In the genomic region with DNA sequence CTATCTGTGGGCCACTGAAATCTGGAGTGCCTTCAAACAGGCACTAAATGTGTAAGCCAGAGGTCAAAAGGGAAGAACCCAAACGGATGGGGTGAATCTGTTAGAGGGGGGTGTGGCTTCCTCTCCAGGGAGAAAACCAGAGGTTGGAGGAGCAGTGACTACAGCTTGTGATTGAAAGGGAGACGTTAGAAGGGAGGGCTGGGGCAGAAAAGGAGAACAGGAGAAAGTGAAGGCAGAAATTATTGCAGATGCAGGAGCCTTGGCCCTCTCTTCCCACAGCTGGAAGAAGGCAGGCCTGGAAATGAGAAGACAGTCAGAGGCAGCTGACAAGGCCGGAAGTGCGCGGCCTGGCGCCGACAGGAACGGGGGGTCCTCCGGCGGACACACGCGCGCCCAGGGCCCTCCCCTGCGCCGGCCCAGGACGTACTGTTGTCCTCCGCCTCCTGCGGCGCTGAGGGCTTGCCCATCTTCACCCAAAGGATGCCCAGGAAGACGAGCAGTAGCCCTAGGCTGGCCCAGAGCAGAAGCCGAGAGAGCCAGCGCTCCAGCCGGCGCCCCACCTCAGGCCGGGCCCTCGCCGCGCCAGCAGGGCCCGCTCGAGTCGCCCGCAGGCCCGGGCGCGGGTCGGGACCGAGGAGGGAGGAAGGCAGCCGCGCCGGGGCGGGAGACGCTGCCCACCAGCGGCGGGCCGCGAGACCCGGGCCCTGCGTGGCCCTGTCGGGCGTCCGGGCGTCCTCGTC, we compare ENCODE assay signal across 1 cellular context.
A peak's percentile ranks its signal among the peaks of the same experiment; 100 is the strongest.
TF ChIP-seq lines count a peak whose summit lies in the region.

No MANE protein-coding gene starts in this region.

TF ChIP-seq in K562, 482 proteins besides CTCF, POLR2A, EP300 and RAD21 (continued from another document and continues in another):
- TF ChIP-seq, protein P1, sequence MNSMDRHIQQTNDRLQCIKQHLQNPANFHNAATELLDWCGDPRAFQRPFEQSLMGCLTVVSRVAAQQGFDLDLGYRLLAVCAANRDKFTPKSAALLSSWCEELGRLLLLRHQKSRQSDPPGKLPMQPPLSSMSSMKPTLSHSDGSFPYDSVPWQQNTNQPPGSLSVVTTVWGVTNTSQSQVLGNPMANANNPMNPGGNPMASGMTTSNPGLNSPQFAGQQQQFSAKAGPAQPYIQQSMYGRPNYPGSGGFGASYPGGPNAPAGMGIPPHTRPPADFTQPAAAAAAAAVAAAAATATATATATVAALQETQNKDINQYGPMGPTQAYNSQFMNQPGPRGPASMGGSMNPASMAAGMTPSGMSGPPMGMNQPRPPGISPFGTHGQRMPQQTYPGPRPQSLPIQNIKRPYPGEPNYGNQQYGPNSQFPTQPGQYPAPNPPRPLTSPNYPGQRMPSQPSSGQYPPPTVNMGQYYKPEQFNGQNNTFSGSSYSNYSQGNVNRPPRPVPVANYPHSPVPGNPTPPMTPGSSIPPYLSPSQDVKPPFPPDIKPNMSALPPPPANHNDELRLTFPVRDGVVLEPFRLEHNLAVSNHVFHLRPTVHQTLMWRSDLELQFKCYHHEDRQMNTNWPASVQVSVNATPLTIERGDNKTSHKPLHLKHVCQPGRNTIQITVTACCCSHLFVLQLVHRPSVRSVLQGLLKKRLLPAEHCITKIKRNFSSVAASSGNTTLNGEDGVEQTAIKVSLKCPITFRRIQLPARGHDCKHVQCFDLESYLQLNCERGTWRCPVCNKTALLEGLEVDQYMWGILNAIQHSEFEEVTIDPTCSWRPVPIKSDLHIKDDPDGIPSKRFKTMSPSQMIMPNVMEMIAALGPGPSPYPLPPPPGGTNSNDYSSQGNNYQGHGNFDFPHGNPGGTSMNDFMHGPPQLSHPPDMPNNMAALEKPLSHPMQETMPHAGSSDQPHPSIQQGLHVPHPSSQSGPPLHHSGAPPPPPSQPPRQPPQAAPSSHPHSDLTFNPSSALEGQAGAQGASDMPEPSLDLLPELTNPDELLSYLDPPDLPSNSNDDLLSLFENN (IDR thresholded peaks at IDR 0.05; ENCODE audit: low read depth in 2 of 2, low read length in 2 of 2): no peak
- 0 out of 2 replicates have a peak, but pooled peaks have one; percentile 5 for TF ChIP-seq ZNF431 (CRISPR knock-in tag; IDR thresholded peaks at IDR 0.05)
- TF ChIP-seq KDM1A (IDR thresholded peaks at IDR 0.05): peak; percentile 81 to 87; a peak in 3 of 4 replicates
- TF ChIP-seq, protein P2, sequence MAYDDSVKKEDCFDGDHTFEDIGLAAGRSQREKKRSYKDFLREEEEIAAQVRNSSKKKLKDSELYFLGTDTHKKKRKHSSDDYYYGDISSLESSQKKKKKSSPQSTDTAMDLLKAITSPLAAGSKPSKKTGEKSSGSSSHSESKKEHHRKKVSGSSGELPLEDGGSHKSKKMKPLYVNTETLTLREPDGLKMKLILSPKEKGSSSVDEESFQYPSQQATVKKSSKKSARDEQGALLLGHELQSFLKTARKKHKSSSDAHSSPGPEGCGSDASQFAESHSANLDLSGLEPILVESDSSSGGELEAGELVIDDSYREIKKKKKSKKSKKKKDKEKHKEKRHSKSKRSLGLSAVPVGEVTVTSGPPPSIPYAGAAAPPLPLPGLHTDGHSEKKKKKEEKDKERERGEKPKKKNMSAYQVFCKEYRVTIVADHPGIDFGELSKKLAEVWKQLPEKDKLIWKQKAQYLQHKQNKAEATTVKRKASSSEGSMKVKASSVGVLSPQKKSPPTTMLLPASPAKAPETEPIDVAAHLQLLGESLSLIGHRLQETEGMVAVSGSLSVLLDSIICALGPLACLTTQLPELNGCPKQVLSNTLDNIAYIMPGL (CRISPR knock-in tag; IDR thresholded peaks at IDR 0.05): no peak
- TF ChIP-seq, protein P3, sequence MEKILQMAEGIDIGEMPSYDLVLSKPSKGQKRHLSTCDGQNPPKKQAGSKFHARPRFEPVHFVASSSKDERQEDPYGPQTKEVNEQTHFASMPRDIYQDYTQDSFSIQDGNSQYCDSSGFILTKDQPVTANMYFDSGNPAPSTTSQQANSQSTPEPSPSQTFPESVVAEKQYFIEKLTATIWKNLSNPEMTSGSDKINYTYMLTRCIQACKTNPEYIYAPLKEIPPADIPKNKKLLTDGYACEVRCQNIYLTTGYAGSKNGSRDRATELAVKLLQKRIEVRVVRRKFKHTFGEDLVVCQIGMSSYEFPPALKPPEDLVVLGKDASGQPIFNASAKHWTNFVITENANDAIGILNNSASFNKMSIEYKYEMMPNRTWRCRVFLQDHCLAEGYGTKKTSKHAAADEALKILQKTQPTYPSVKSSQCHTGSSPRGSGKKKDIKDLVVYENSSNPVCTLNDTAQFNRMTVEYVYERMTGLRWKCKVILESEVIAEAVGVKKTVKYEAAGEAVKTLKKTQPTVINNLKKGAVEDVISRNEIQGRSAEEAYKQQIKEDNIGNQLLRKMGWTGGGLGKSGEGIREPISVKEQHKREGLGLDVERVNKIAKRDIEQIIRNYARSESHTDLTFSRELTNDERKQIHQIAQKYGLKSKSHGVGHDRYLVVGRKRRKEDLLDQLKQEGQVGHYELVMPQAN (IDR thresholded peaks at IDR 0.05; ENCODE audit: borderline replicate concordance): peak; percentile 82
- no peak for TF ChIP-seq MCM5 (IDR thresholded peaks at IDR 0.05; ENCODE audit: low read depth)
- TF ChIP-seq DPF2 (IDR thresholded peaks at IDR 0.05): 0 out of 2 replicates have a peak, but pooled peaks have one; percentile 44
- TF ChIP-seq SUPT5H (IDR thresholded peaks at IDR 0.05): peak; percentile 60; the same call in 1 of the 2 replicates
- TF ChIP-seq TAF9B (IDR thresholded peaks at IDR 0.05; ENCODE audit: partially characterized antibody): no peak
- TF ChIP-seq EWSR1 (IDR thresholded peaks at IDR 0.05; ENCODE audit: borderline replicate concordance, low read depth, partially characterized antibody): no peak
- no peak for TF ChIP-seq RNF2 (IDR thresholded peaks at IDR 0.05)
- TF ChIP-seq, protein P4, sequence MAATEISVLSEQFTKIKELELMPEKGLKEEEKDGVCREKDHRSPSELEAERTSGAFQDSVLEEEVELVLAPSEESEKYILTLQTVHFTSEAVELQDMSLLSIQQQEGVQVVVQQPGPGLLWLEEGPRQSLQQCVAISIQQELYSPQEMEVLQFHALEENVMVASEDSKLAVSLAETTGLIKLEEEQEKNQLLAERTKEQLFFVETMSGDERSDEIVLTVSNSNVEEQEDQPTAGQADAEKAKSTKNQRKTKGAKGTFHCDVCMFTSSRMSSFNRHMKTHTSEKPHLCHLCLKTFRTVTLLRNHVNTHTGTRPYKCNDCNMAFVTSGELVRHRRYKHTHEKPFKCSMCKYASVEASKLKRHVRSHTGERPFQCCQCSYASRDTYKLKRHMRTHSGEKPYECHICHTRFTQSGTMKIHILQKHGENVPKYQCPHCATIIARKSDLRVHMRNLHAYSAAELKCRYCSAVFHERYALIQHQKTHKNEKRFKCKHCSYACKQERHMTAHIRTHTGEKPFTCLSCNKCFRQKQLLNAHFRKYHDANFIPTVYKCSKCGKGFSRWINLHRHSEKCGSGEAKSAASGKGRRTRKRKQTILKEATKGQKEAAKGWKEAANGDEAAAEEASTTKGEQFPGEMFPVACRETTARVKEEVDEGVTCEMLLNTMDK (IDR thresholded peaks at IDR 0.05; ENCODE audit: borderline replicate concordance, insufficient read depth, low read depth, low read length, poor library complexity, severe bottlenecking): peak; percentile 10
- TF ChIP-seq PHF21A (IDR thresholded peaks at IDR 0.05; ENCODE audit: borderline replicate concordance, low read depth): 0 out of 2 replicates have a peak, but pooled peaks have one; percentile 47
- peak in 1 of 2 experiments; percentile 47; a peak in 1 of 4 replicates for TF ChIP-seq TEAD1 (CRISPR knock-in tag; IDR thresholded peaks at IDR 0.05)
- TF ChIP-seq KLF13 (tag; IDR thresholded peaks at IDR 0.05; ENCODE audit: borderline replicate concordance, low read depth): 0 out of 2 replicates have a peak, but pooled peaks have one; percentile 10
- TF ChIP-seq GABPB1 (CRISPR knock-in tag; IDR thresholded peaks at IDR 0.05): peak; percentile 81
- TF ChIP-seq, protein P5, sequence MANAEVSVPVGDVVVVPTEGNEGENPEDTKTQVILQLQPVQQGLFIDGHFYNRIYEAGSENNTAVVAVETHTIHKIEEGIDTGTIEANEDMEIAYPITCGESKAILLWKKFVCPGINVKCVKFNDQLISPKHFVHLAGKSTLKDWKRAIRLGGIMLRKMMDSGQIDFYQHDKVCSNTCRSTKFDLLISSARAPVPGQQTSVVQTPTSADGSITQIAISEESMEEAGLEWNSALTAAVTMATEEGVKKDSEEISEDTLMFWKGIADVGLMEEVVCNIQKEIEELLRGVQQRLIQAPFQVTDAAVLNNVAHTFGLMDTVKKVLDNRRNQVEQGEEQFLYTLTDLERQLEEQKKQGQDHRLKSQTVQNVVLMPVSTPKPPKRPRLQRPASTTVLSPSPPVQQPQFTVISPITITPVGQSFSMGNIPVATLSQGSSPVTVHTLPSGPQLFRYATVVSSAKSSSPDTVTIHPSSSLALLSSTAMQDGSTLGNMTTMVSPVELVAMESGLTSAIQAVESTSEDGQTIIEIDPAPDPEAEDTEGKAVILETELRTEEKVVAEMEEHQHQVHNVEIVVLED (CRISPR knock-in tag; IDR thresholded peaks at IDR 0.05): peak; percentile 40; the same call in 1 of the 2 replicates
- TF ChIP-seq, protein P6, sequence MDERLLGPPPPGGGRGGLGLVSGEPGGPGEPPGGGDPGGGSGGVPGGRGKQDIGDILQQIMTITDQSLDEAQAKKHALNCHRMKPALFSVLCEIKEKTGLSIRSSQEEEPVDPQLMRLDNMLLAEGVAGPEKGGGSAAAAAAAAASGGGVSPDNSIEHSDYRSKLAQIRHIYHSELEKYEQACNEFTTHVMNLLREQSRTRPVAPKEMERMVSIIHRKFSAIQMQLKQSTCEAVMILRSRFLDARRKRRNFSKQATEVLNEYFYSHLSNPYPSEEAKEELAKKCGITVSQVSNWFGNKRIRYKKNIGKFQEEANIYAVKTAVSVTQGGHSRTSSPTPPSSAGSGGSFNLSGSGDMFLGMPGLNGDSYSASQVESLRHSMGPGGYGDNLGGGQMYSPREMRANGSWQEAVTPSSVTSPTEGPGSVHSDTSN (CRISPR knock-in tag; IDR thresholded peaks at IDR 0.05; ENCODE audit: low read depth): no peak
- TF ChIP-seq, protein P6 (tag; conservative IDR thresholded peaks at IDR 0.05; ENCODE audit: low read depth): peak; percentile 62
- TF ChIP-seq ZNF75A (CRISPR knock-in tag; IDR thresholded peaks at IDR 0.05): no peak
- TF ChIP-seq ZNF24 (IDR thresholded peaks at IDR 0.05): 0 out of 2 replicates have a peak, but pooled peaks have one; percentile 12
- peak; percentile 10; the same call in 1 of the 2 replicates for TF ChIP-seq ZNF263 (CRISPR knock-in tag; IDR thresholded peaks at IDR 0.05; ENCODE audit: borderline replicate concordance)
- TF ChIP-seq, protein P7, sequence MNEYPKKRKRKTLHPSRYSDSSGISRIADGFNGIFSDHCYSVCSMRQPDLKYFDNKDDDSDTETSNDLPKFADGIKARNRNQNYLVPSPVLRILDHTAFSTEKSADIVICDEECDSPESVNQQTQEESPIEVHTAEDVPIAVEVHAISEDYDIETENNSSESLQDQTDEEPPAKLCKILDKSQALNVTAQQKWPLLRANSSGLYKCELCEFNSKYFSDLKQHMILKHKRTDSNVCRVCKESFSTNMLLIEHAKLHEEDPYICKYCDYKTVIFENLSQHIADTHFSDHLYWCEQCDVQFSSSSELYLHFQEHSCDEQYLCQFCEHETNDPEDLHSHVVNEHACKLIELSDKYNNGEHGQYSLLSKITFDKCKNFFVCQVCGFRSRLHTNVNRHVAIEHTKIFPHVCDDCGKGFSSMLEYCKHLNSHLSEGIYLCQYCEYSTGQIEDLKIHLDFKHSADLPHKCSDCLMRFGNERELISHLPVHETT (CRISPR knock-in tag; conservative IDR thresholded peaks at IDR 0.05 in 1 of 2, IDR thresholded peaks at IDR 0.05 in 1 of 2): no peak
- peak; percentile 29; the same call in 1 of the 2 replicates for TF ChIP-seq LARP7 (IDR thresholded peaks at IDR 0.05)
- TF ChIP-seq HIVEP1 (CRISPR knock-in tag; IDR thresholded peaks at IDR 0.05): 0 out of 2 replicates have a peak, but pooled peaks have one; percentile 45
- no peak for TF ChIP-seq SMARCB1 (IDR thresholded peaks at IDR 0.05; ENCODE audit: insufficient read length, low read depth)
- no peak for TF ChIP-seq EHMT2 (IDR thresholded peaks at IDR 0.05)
- TF ChIP-seq, protein P8, sequence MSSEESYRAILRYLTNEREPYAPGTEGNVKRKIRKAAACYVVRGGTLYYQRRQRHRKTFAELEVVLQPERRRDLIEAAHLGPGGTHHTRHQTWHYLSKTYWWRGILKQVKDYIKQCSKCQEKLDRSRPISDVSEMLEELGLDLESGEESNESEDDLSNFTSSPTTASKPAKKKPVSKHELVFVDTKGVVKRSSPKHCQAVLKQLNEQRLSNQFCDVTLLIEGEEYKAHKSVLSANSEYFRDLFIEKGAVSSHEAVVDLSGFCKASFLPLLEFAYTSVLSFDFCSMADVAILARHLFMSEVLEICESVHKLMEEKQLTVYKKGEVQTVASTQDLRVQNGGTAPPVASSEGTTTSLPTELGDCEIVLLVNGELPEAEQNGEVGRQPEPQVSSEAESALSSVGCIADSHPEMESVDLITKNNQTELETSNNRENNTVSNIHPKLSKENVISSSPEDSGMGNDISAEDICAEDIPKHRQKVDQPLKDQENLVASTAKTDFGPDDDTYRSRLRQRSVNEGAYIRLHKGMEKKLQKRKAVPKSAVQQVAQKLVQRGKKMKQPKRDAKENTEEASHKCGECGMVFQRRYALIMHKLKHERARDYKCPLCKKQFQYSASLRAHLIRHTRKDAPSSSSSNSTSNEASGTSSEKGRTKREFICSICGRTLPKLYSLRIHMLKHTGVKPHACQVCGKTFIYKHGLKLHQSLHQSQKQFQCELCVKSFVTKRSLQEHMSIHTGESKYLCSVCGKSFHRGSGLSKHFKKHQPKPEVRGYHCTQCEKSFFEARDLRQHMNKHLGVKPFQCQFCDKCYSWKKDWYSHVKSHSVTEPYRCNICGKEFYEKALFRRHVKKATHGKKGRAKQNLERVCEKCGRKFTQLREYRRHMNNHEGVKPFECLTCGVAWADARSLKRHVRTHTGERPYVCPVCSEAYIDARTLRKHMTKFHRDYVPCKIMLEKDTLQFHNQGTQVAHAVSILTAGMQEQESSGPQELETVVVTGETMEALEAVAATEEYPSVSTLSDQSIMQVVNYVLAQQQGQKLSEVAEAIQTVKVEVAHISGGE (CRISPR knock-in tag; IDR thresholded peaks at IDR 0.05): peak in 2 of 3 experiments; percentile 45 to 48; a peak in 2 of 6 replicates
- no peak for TF ChIP-seq KAT7 (CRISPR knock-in tag; IDR thresholded peaks at IDR 0.05; ENCODE audit: borderline replicate concordance)
- TF ChIP-seq HDAC1 (IDR thresholded peaks at IDR 0.05): peak in 1 of 2 experiments; percentile 90; a peak in 2 of 4 replicates
- peak; percentile 58 for TF ChIP-seq SMARCE1 (IDR thresholded peaks at IDR 0.05)
- peak; percentile 46 for TF ChIP-seq TBP (optimal IDR thresholded peaks at IDR 0.05; ENCODE audit: low read depth, low read length)
- TF ChIP-seq LCOR (CRISPR knock-in tag; IDR thresholded peaks at IDR 0.05): 0 out of 2 replicates have a peak, but pooled peaks have one; percentile 50
- peak in 1 of 2 experiments; percentile 63; a peak in 1 of 4 replicates for TF ChIP-seq SIN3A (IDR thresholded peaks at IDR 0.05; ENCODE audit: borderline replicate concordance in 2 of 2, control insufficient read depth in 1 of 2, low read depth in 2 of 2, low read length in 2 of 2)
